In the genomic region with DNA sequence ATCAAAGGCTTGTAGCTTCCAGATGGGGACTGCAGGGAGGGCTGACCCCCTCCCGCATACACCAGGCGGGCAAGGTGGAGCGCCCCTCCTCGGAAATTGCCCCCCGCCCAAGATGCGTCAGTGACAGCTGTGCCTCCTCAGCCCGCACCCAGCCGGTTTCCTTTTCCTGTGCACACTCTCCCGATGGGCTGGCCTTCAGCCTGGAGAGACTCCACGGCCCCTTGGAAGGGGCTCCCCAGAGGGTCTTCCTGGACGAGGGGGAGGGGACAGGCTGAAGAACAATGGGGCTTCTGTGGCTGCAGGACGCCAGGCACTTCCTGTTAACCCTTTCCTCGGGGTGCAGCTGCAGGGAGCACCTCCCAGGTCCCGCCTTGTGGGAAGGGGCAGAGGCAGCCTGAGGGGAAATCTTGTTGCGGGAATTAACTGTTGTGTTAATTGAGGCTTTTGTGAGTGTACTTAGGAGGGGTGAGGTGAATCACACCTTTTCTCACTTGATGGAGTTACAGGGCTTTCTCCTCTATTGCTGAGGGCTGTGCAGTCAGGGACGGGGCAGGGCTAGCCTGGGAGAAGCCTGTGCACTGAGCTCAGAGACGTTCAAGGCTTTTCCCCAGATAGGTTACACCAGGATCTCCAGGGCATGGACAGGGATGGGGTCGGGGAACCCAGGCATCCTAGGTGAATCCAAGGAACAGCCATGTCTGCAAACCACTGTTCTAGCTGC, we compare ENCODE assay signal across 8 cellular contexts. TPM values are rescaled to one million over a fixed set of nuclear protein-coding genes. Genes with fewer than 3 reads are reported as not detected.
DNase-seq lines count a peak whose midpoint lies in the region; ATAC-seq and TF ChIP-seq lines count a peak whose summit lies in the region.

No MANE protein-coding gene starts in this region.

- peak overlapping the region; percentile 91 for H3K4me3 Mint-ChIP-seq in activated CD4-positive, alpha-beta T cell treated with anti-CD3 and anti-CD28 coated beads, Interleukin-2, amount 10 ng/mL, durations not matched to agents 7 days and 5 days

- DNase-seq in GM03348 (ENCODE audit: low spot score) (peak; percentile 18), NCI-H2171 (lab: John Stamatoyannopoulos, UW) (peak; percentile 76), epithelial cell of esophagus (ENCODE audit: low read depth) (peak; percentile 90), ureter (ENCODE audit: low spot score) (peak; percentile 76)
- peak; percentile 56 for DNase-seq in activated CD4-positive, alpha-beta T cell treated with anti-CD3 and anti-CD28 coated beads, Interleukin-2, amount 10 ng/mL, durations not matched to agents 7 days and 5 days

- H3K27ac Mint-ChIP-seq in activated CD4-positive, alpha-beta T cell treated with anti-CD3 and anti-CD28 coated beads, Interleukin-2, amount 10 ng/mL, durations not matched to agents 7 days and 5 days = peak overlapping the region; percentile 98

- H3K9me3 ChIP-seq in mucosa of rectum (ENCODE audit: control insufficient read depth in 2 of 2, low read length in 2 of 2) = no peaks in the 10 kb centered on the region

- H3K27ac ChIP-seq in mucosa of rectum (ENCODE audit: low read depth in 2 of 2, low read length in 2 of 2) = peak overlapping the region; percentile 98 to 99

- H3K9me3 Mint-ChIP-seq in activated CD4-positive, alpha-beta T cell treated with anti-CD3 and anti-CD28 coated beads, Interleukin-2, amount 10 ng/mL, durations not matched to agents 7 days and 5 days = no peaks in the 10 kb centered on the region

- TF ChIP-seq CTCF in epithelial cell of esophagus (IDR thresholded peaks at IDR 0.05; ENCODE audit: insufficient read depth, low read depth, low read length, missing control alignments) = no peak

- no peaks in the 10 kb centered on the region for H3K27me3 Mint-ChIP-seq in activated CD4-positive, alpha-beta T cell treated with anti-CD3 and anti-CD28 coated beads, Interleukin-2, amount 10 ng/mL, durations not matched to agents 7 days and 5 days

- no peaks in the 10 kb centered on the region for H3K36me3 ChIP-seq in mucosa of rectum (ENCODE audit: control insufficient read depth in 2 of 2, insufficient read depth in 2 of 2, low read length in 2 of 2)

- peak overlapping the region; percentile 86 to 88 for H3K9ac ChIP-seq in mucosa of rectum (ENCODE audit: low read depth in 1 of 2, low read length in 2 of 2)

- peaks cover 54 to 59% of the 10 kb centered on the region in 2 donors for H3K4me1 ChIP-seq in mucosa of rectum (ENCODE audit: control insufficient read depth in 2 of 2, insufficient read depth in 2 of 2, low read length in 2 of 2)

- peaks cover 74% of the 10 kb centered on the region for H3K4me1 Mint-ChIP-seq in activated CD4-positive, alpha-beta T cell treated with anti-CD3 and anti-CD28 coated beads, Interleukin-2, amount 10 ng/mL, durations not matched to agents 7 days and 5 days

- CTCF ChIA-PET in activated CD4-positive, alpha-beta T cell treated with anti-CD3 and anti-CD28 coated beads, Interleukin-2, amount 10 ng/mL, durations not matched to agents 7 days and 5 days (lab: Charles Lee) = interaction anchor here (1.6 to 3.0 kb wide), 3 partner anchors 10 to 14 kb away, joined by 5 to 11 read pairs (median 7); a partner anchor contains a TSS

- H3K36me3 Mint-ChIP-seq in activated CD4-positive, alpha-beta T cell treated with anti-CD3 and anti-CD28 coated beads, Interleukin-2, amount 10 ng/mL, durations not matched to agents 7 days and 5 days (ENCODE audit: low read depth) = peaks cover 10% of the 10 kb centered on the region

- POLR2A ChIA-PET in activated CD4-positive, alpha-beta T cell treated with anti-CD3 and anti-CD28 coated beads, Interleukin-2, amount 10 ng/mL, durations not matched to agents 7 days and 5 days (lab: Charles Lee) = interaction anchor here (1.2 to 1.3 kb wide), 2 partner anchors 9 to 12 kb away, joined by 3 to 7 read pairs; no protein-coding TSS in a partner anchor

- ATAC-seq in GM19035 (IDR thresholded peaks at IDR 0.05; ENCODE audit: unreplicated experiment) (no peak), HG02852 (IDR thresholded peaks at IDR 0.05; ENCODE audit: unreplicated experiment) (no peak)

- H3K27me3 ChIP-seq in mucosa of rectum (ENCODE audit: control insufficient read depth in 2 of 2, insufficient read depth in 2 of 2, low read length in 2 of 2) = no peaks in the 10 kb centered on the region

- H3K4me3 ChIP-seq in epithelial cell of esophagus (ENCODE audit: low read length) (peak overlapping the region; percentile 18), mucosa of rectum (ENCODE audit: low read length in 2 of 2) (peak overlapping the region; percentile 57 to 62)

RNA-seq across cellular contexts. Expression of a gene that starts 14.3 kb away (rescaled TPM):
- total RNA-seq in activated CD4-positive, alpha-beta T cell treated with anti-CD3 and anti-CD28 coated beads, Interleukin-2, amount 10 ng/mL, durations not matched to agents 7 days and 5 days = 100 to 1,000 TPM; 167 to 188 TPM
- total RNA-seq in ureter = 94.0 TPM

RNA-seq across cellular contexts. Expression of a gene that starts 14.4 kb away (rescaled TPM):
- total RNA-seq in activated CD4-positive, alpha-beta T cell treated with anti-CD3 and anti-CD28 coated beads, Interleukin-2, amount 10 ng/mL, durations not matched to agents 7 days and 5 days = 10 to 100 TPM; 62.3 to 65.0 TPM
- total RNA-seq in ureter = 37.3 TPM

RNA-seq across cellular contexts. Expression of a gene that starts 46.5 kb away (rescaled TPM):
- total RNA-seq in activated CD4-positive, alpha-beta T cell treated with anti-CD3 and anti-CD28 coated beads, Interleukin-2, amount 10 ng/mL, durations not matched to agents 7 days and 5 days = 10 to 100 TPM; 57.8 to 63.8 TPM
- 57.0 TPM for total RNA-seq in ureter

RNA-seq across cellular contexts. Expression of a gene that starts 48.0 kb away (rescaled TPM):
- 10 to 100 TPM; 44.7 to 58.3 TPM for total RNA-seq in activated CD4-positive, alpha-beta T cell treated with anti-CD3 and anti-CD28 coated beads, Interleukin-2, amount 10 ng/mL, durations not matched to agents 7 days and 5 days
- 54.6 TPM for total RNA-seq in ureter

Comparison
In these comparisons a context has a peak if more than half of its experiments do, and no peak if none do; other contexts are left out.
1. DNase-seq: peak in every context shown above with its lines; median percentile 90 in epithelial cell of esophagus; 76 in NCI-H2171; 76 in ureter; 56 in activated CD4-positive, alpha-beta T cell treated with anti-CD3 and anti-CD28 coated beads, Interleukin-2, amount 10 ng/mL, durations not matched to agents 7 days and 5 days; 18 in GM03348.